ENCODE assay signal across 27 cellular contexts in genomic region chr7:71883415-71883814, GRCh38.
"Had no signal": no experiment of that assay in that cellular context is flagged by ENCODE, and none has a peak within 500 bp of the region (broad histone marks: within the 10 kb centered on the region; RNA-seq: fewer than 3 reads in every experiment).

No MANE protein-coding gene starts in this region.

- H3K36me3 Mint-ChIP-seq: stimulated activated effector memory CD8-positive, alpha-beta T cell treated with anti-CD3 and anti-CD28 coated beads, Interleukin-12 subunit alpha, Interleukin-12 subunit beta, amount 100 ng/mL, for 72 hours; stimulated activated naive B cell treated with anti-CD40 and anti-IgM and Interleukin-4, amounts not matched to agents 10 μg/mL and 1 μg/mL and 100 μg/mL, for 72 hours; type B pancreatic cell had no signal

- H3K4me3 Mint-ChIP-seq: stimulated activated effector memory CD8-positive, alpha-beta T cell treated with anti-CD3 and anti-CD28 coated beads, Interleukin-12 subunit alpha, Interleukin-12 subunit beta, amount 100 ng/mL, for 72 hours; stimulated activated naive B cell treated with anti-CD40 and anti-IgM and Interleukin-4, amounts not matched to agents 10 μg/mL and 1 μg/mL and 100 μg/mL, for 72 hours; stimulated activated naive CD8-positive, alpha-beta T cell treated with anti-CD3 and anti-CD28 coated beads, Interleukin-15, amount 100 ng/mL, for 72 hours; stimulated activated naive CD8-positive, alpha-beta T cell treated with anti-CD3 and anti-CD28 coated beads, Interleukin-15, Interleukin-2, amounts not matched to agents 100 ng/mL and 50 ng/mL, for 24 hours; type B pancreatic cell had no signal

- H3K4me1 Mint-ChIP-seq: stimulated activated effector memory CD8-positive, alpha-beta T cell treated with anti-CD3 and anti-CD28 coated beads, Interleukin-12 subunit alpha, Interleukin-12 subunit beta, amount 100 ng/mL, for 72 hours; stimulated activated naive B cell treated with anti-CD40 and anti-IgM and Interleukin-4, amounts not matched to agents 10 μg/mL and 1 μg/mL and 100 μg/mL, for 72 hours; stimulated activated naive CD8-positive, alpha-beta T cell treated with anti-CD3 and anti-CD28 coated beads, Interleukin-15, amount 100 ng/mL, for 72 hours had no signal

- H3K27me3 Mint-ChIP-seq: stimulated activated naive B cell treated with anti-CD40 and anti-IgM and Interleukin-4, amounts not matched to agents 10 μg/mL and 1 μg/mL and 100 μg/mL, for 72 hours; stimulated activated naive CD8-positive, alpha-beta T cell treated with anti-CD3 and anti-CD28 coated beads, Interleukin-15, amount 100 ng/mL, for 72 hours; stimulated activated naive CD8-positive, alpha-beta T cell treated with anti-CD3 and anti-CD28 coated beads, Interleukin-15, Interleukin-2, amounts not matched to agents 100 ng/mL and 50 ng/mL, for 24 hours had no signal

- DNase-seq: stimulated activated CD4-positive, alpha-beta T cell treated with anti-CD3 and anti-CD28 coated beads, Interleukin-2, amount 100 ng/mL, for 48 hours; stimulated activated CD4-positive, alpha-beta T cell treated with anti-CD3 and anti-CD28 coated beads, Interleukin-4, amount 100 ng/mL, for 1 hour; stimulated activated CD4-positive, alpha-beta T cell treated with anti-CD3 and anti-CD28 coated beads, Interleukin-4, amount 100 ng/mL, for 24 hours; stimulated activated CD4-positive, alpha-beta T cell treated with anti-CD3 and anti-CD28 coated beads, Interleukin-4, amount 100 ng/mL, for 4 hours; stimulated activated CD8-positive, alpha-beta memory T cell treated with anti-CD3 and anti-CD28 coated beads, Interleukin-4, amount 100 ng/mL, for 48 hours; stimulated activated naive B cell treated with anti-CD40 and anti-IgM and Interleukin-4, amounts not matched to agents 10 μg/mL and 1 μg/mL and 100 μg/mL, for 72 hours; stimulated activated naive CD4-positive, alpha-beta T cell; stimulated activated naive CD4-positive, alpha-beta T cell treated with Interleukin-2 at 50 U/mL for 16 hours; stimulated activated naive CD8-positive, alpha-beta T cell treated with anti-CD3 and anti-CD28 coated beads, Interleukin-15, amount 100 ng/mL, for 72 hours; stimulated activated naive CD8-positive, alpha-beta T cell treated with anti-CD3 and anti-CD28 coated beads, Interleukin-15, Interleukin-2, amounts not matched to agents 100 U/mL and 50 U/mL, for 24 hours; stomach; substantia nigra; testis; thyroid gland; tibial artery; transverse colon; trophoblast cell; upper lobe of left lung; upper lobe of right lung; uterus had no signal

- H3K27ac Mint-ChIP-seq: stimulated activated effector memory CD8-positive, alpha-beta T cell treated with anti-CD3 and anti-CD28 coated beads, Interleukin-12 subunit alpha, Interleukin-12 subunit beta, amount 100 ng/mL, for 72 hours; stimulated activated naive B cell treated with anti-CD40 and anti-IgM and Interleukin-4, amounts not matched to agents 10 μg/mL and 1 μg/mL and 100 μg/mL, for 72 hours; stimulated activated naive CD8-positive, alpha-beta T cell treated with anti-CD3 and anti-CD28 coated beads, Interleukin-15, amount 100 ng/mL, for 72 hours; stimulated activated naive CD8-positive, alpha-beta T cell treated with anti-CD3 and anti-CD28 coated beads, Interleukin-15, Interleukin-2, amounts not matched to agents 100 ng/mL and 50 ng/mL, for 24 hours; type B pancreatic cell had no signal

- H3K4me3 ChIP-seq: stomach, suprapubic skin, testis, thoracic aorta, thyroid gland, tibial artery, tibial nerve, transverse colon, upper lobe of left lung, upper lobe of right lung, uterus, vagina had no signal

- ATAC-seq: stimulated activated effector memory CD8-positive, alpha-beta T cell treated with anti-CD3 and anti-CD28 coated beads, Interleukin-12 subunit alpha, Interleukin-12 subunit beta, amount 100 ng/mL, for 72 hours; stimulated activated naive B cell treated with anti-CD40 and anti-IgM and Interleukin-4, amounts not matched to agents 10 μg/mL and 1 μg/mL and 100 μg/mL, for 72 hours; stimulated activated naive CD8-positive, alpha-beta T cell treated with anti-CD3 and anti-CD28 coated beads, Interleukin-15, amount 100 ng/mL, for 72 hours; stimulated activated naive CD8-positive, alpha-beta T cell treated with anti-CD3 and anti-CD28 coated beads, Interleukin-15, Interleukin-2, amounts not matched to agents 100 U/mL and 50 U/mL, for 24 hours; upper lobe of right lung had no signal
